ENCODE assay signal across 1 cellular context in the genomic region with DNA sequence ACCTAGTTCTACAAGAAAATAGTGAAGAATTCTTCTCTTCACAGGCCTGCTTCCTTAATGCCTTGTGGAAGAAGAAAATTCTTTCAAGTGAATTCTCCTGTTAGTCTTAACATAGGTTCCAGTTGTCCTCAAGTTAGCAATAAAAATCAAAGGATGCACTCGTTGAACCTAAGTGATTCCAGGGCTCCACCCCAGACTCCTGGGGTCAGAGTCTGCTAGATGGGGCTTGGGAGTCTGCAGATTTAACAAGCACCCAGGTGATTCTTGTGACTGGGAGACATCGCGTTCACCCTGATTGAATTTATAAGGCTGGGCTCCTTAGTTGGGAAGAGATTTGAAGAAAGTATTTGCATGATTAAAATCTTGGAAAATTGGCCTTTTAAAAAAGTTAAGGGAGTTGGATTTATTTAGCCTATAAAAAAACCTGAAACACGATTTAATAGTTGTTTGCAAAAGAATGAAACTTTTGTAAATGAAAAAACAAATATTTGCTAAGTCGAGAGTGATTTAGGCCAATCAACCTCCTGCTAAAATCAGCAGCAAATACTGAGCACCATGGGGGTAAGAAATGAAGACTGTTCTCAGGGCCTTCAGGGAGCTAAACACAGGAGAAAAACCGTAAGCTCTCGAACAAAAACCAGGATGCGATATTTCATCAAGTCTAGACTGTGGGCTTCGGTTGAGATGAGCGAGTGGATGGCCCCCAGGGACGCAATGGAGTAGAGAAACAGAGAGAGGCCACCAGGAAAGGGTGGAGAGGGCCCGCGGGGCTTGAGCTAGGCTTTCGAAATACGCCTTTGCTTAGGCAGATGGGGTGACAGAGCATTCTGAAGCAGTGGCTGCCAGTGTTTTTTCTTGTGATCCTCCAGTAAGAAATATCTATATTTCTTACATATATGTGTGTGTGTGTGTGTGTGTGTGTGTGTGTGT.
TF ChIP-seq lines count a peak whose summit lies in the region.

No MANE protein-coding gene starts in this region.

TF ChIP-seq in GM23338, 12 proteins besides CTCF, POLR2A, EP300 and RAD21:
- TF ChIP-seq, protein P1, sequence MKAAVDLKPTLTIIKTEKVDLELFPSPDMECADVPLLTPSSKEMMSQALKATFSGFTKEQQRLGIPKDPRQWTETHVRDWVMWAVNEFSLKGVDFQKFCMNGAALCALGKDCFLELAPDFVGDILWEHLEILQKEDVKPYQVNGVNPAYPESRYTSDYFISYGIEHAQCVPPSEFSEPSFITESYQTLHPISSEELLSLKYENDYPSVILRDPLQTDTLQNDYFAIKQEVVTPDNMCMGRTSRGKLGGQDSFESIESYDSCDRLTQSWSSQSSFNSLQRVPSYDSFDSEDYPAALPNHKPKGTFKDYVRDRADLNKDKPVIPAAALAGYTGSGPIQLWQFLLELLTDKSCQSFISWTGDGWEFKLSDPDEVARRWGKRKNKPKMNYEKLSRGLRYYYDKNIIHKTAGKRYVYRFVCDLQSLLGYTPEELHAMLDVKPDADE (IDR thresholded peaks at IDR 0.05), result no peak
- TF ChIP-seq CREB1 (CRISPR knock-in tag; IDR thresholded peaks at IDR 0.05; ENCODE audit: low read depth) (no peak), POLR2AphosphoS5 (IDR thresholded peaks at IDR 0.05; ENCODE audit: low read depth) (no peak), JUNB (IDR thresholded peaks at IDR 0.05; ENCODE audit: unreplicated experiment) (no peak)
